Comparison of ENCODE assay signal across 25 cellular contexts in the genomic region with DNA sequence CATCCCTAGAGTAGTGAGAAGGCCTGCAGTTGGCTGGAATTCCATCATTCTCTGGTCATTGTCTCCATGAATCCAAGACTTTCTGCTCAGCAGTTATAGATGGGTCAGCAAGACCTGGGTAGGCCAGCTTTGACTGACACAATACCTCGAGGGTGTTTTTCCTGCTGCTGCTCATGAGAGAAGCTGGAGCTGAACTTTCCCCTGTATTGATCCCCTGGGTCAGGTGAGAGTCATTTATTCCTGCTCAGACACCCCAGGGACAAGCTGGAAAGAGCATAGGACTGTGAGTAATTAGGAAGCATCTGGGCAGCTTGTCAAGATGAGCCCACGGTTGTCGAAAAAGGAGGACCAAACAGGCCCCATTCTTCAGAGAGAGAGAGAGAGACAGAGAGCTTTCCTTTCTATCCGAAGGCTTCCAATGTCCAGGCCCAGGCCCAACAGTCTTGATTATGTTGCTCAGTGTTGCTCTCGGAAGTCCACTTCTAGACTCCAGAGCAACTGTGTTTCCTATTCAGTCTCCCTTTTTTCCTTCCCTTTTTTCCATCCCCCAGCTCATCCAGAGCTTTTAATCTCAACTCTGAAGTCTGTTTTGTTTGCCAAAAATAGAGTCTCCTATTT.
A peak's percentile ranks its signal among the peaks of the same experiment; 100 is the strongest.
DNase-seq lines count a peak whose midpoint lies in the region; ATAC-seq and TF ChIP-seq lines count a peak whose summit lies in the region.
"Had no signal": no experiment of that assay in that cellular context is flagged by ENCODE, and none has a peak within 500 bp of the region (broad histone marks: within the 10 kb centered on the region; RNA-seq: fewer than 3 reads in every experiment).

No MANE protein-coding gene starts in this region.

- no peak overlapping the region for H2AFZ ChIP-seq in mammary epithelial cell (ENCODE audit: low read depth, low read length)

- H3K4me3 ChIP-seq in liver (ENCODE audit: low read depth in 1 of 3, low read length in 3 of 3) = no peak overlapping the region
- H3K4me3 ChIP-seq in esophagus squamous epithelium = no peak overlapping the region
- H3K4me3 ChIP-seq in MG63 = no peak overlapping the region
- H3K4me3 ChIP-seq in mammary epithelial cell (replicated peaks in 1 of 3; ENCODE audit: insufficient read depth in 1 of 3, low read depth in 2 of 3, low read length in 3 of 3) = no peak overlapping the region
- H3K4me3 ChIP-seq: BLaER1, GM12878 had no signal

- CTCF ChIA-PET in mammary epithelial cell (lab: Charles Lee; ENCODE audit: low non-redundant PET) = no interaction called here

- DNase-seq in HuH-7.5 (ENCODE audit: low spot score) (peak; percentile 22), left lobe of liver (ENCODE audit: low spot score) (peak; percentile 49), mucosa of gallbladder (ENCODE audit: low spot score) (peak; percentile 84), esophagus squamous epithelium (lab: John Stamatoyannopoulos, UW) (no peak), MG63 (no peak), mammary epithelial cell (no peak)
- DNase-seq: 8988T; ACHN; BE2C; C1 segment of cervical spinal cord; CD4-positive, alpha-beta memory T cell; CD4-positive, CD25-positive, alpha-beta regulatory T cell; CD8-positive, alpha-beta memory T cell; COR-L47; DMS 273 treated with DMSO at 0.1 percent for 48 hours; DMS153; DMS53; DMS79; DND-41; EL; GDM1 had no signal

- H3K27me3 ChIP-seq in liver (ENCODE audit: control insufficient read depth in 4 of 4, insufficient read depth in 4 of 4, low read length in 3 of 4) (no peaks in the 10 kb centered on the region), esophagus squamous epithelium (peaks cover 0 to 33% (median 0%) of the 10 kb centered on the region in 4 donors), MG63 (no peaks in the 10 kb centered on the region), mammary epithelial cell (ENCODE audit: insufficient read depth, low read length) (no peaks in the 10 kb centered on the region)
- H3K27me3 ChIP-seq: BLaER1 had no signal

- dilution Hi-C loops in mammary epithelial cell (cut with HindIII; ENCODE audit: low sequenced_read_pairs) = no loop called here

- TF ChIP-seq RAD21 in liver (IDR thresholded peaks at IDR 0.05) = peak in 1 of 2 donors; percentile 13

- peak; percentile 96 for ATAC-seq in left lobe of liver
- no peak for ATAC-seq in HG02973 (IDR thresholded peaks at IDR 0.05; ENCODE audit: unreplicated experiment)
- ATAC-seq: GM12878 had no signal

- no peak for TF ChIP-seq CTCF in liver (IDR thresholded peaks at IDR 0.05; ENCODE audit: low read depth, low read length, missing input control)
- TF ChIP-seq CTCF in esophagus squamous epithelium (IDR thresholded peaks at IDR 0.05) = no peak
- TF ChIP-seq CTCF in mammary epithelial cell (conservative IDR thresholded peaks at IDR 0.05 in 1 of 2, IDR thresholded peaks at IDR 0.05 in 1 of 2; ENCODE audit: extremely low read depth in 1 of 2, insufficient read depth in 1 of 2, low read depth in 1 of 2, low read length in 2 of 2) = no peak

- in situ Hi-C loops in mammary epithelial cell (cut with MboI; ENCODE audit: low sequenced_read_pairs in 2 of 2) = loop anchor here in 1 of 2 donors (25.0 kb wide), 1 partner anchor 255 kb away; no protein-coding TSS in a partner anchor

- H3K36me3 ChIP-seq in liver (ENCODE audit: control insufficient read depth in 4 of 4, insufficient read depth in 3 of 4, low read depth in 1 of 4, low read length in 3 of 4) = no peaks in the 10 kb centered on the region
- H3K36me3 ChIP-seq in esophagus squamous epithelium = no peaks in the 10 kb centered on the region
- no peaks in the 10 kb centered on the region for H3K36me3 ChIP-seq in MG63
- H3K36me3 ChIP-seq in mammary epithelial cell (ENCODE audit: insufficient read depth, low read length) = no peaks in the 10 kb centered on the region
- H3K36me3 ChIP-seq: BE2C, BLaER1 had no signal

- no peak overlapping the region for H3K9ac ChIP-seq in liver (ENCODE audit: low read depth in 1 of 2, low read length in 2 of 2)
- no peak overlapping the region for H3K9ac ChIP-seq in mammary epithelial cell (ENCODE audit: insufficient read depth, low read length)
- H3K9ac ChIP-seq: BLaER1 had no signal

- H3K27ac ChIP-seq in liver (ENCODE audit: low read depth in 1 of 2, low read length in 2 of 2) = no peak overlapping the region
- H3K27ac ChIP-seq in esophagus squamous epithelium = no peak overlapping the region
- H3K27ac ChIP-seq in mammary epithelial cell (ENCODE audit: insufficient read depth, low read depth, low read length) = no peak overlapping the region
- H3K27ac ChIP-seq: BLaER1 had no signal

- intact Hi-C loops in esophagus squamous epithelium (cut with DNase I) = no loop called here
- intact Hi-C loops in mammary epithelial cell (cut with micrococcal nuclease) = no loop called here

- H3K4me1 ChIP-seq in liver (ENCODE audit: control insufficient read depth in 4 of 4, insufficient read depth in 4 of 4, low read length in 3 of 4) (peaks cover 0 to 13% (median 4%) of the 10 kb centered on the region in 4 donors), esophagus squamous epithelium (no peaks in the 10 kb centered on the region), mammary epithelial cell (ENCODE audit: insufficient read depth, low read length) (peaks cover 9% of the 10 kb centered on the region)
- H3K4me1 ChIP-seq: BE2C, BLaER1 had no signal

- no peaks in the 10 kb centered on the region for H3K79me2 ChIP-seq in mammary epithelial cell (ENCODE audit: insufficient read depth, low read length)

- H3K4me2 ChIP-seq in mammary epithelial cell (ENCODE audit: insufficient read depth, low read depth, low read length) = no peak overlapping the region
- H3K4me2 ChIP-seq: BLaER1 had no signal

- H3K9me3 ChIP-seq in liver (ENCODE audit: control insufficient read depth in 4 of 4, low read length in 3 of 4) (no peaks in the 10 kb centered on the region), esophagus squamous epithelium (no peaks in the 10 kb centered on the region), MG63 (no peaks in the 10 kb centered on the region), mammary epithelial cell (replicated peaks; ENCODE audit: insufficient read depth, low read length) (no peaks in the 10 kb centered on the region)
- H3K9me3 ChIP-seq: BE2C, BLaER1 had no signal

- TF ChIP-seq POLR2A in esophagus squamous epithelium (IDR thresholded peaks at IDR 0.05) = no peak

- H4K20me1 ChIP-seq in mammary epithelial cell (ENCODE audit: insufficient read depth, low read length) = no peaks in the 10 kb centered on the region

- BruUV-seq in mammary epithelial cell (replicated peaks; lab: Mats Ljungman, UMichigan) = no TSS peak

- WGBS in liver = 55% methylated on average over 5 of the region's 5 CpGs
- 56 to 65% methylated on average over 5 of the region's 5 CpGs for WGBS in esophagus squamous epithelium, 2 donors
- WGBS in mammary epithelial cell (ENCODE audit: low coverage, missing lambda C conversion rate) = 50% methylated on average over 5 of the region's 5 CpGs

TF ChIP-seq in liver, 16 proteins besides CTCF, POLR2A, EP300 and RAD21:
- peak in 1 of 2 donors; percentile 64 for TF ChIP-seq JUND (IDR thresholded peaks at IDR 0.05)
- peak; percentile 49 to 63 for TF ChIP-seq RXRA (IDR thresholded peaks at IDR 0.05)
- TF ChIP-seq HNF4A (conservative IDR thresholded peaks at IDR 0.05) = peak; percentile 62 to 79
- peak; percentile 25 for TF ChIP-seq YY1 (IDR thresholded peaks at IDR 0.05)
- TF ChIP-seq NR2F2 (IDR thresholded peaks at IDR 0.05) = no peak
- peak; percentile 36 for TF ChIP-seq SP1 (IDR thresholded peaks at IDR 0.05)

Comparison
In these comparisons a context has a peak if more than half of its experiments do, and no peak if none do; other contexts are left out.
1. DNase-seq: peak in HuH-7.5 (single experiment), left lobe of liver (single experiment) and mucosa of gallbladder (single experiment); none in esophagus squamous epithelium (single experiment), MG63 (single experiment) and mammary epithelial cell (single experiment).